Comparison of ENCODE assay signal across 26 cellular contexts in genomic region chr1:81337226-81337625, GRCh38.
"Had no signal": no experiment of that assay in that cellular context is flagged by ENCODE, and none has a peak within 500 bp of the region (broad histone marks: within the 10 kb centered on the region; RNA-seq: fewer than 3 reads in every experiment).

No MANE protein-coding gene starts in this region.

- H3K4me3 ChIP-seq: coronary artery, dorsolateral prefrontal cortex, esophagus squamous epithelium, gastrocnemius medialis, heart right ventricle, left lung, lower lobe of right lung, mucosa of descending colon had no signal

- H3K9me3 ChIP-seq: esophagus squamous epithelium, gastrocnemius medialis, heart right ventricle, lower lobe of right lung, mucosa of descending colon had no signal

- H3K27me3 ChIP-seq: dorsolateral prefrontal cortex, esophagus squamous epithelium, gastrocnemius medialis, heart right ventricle, left lung had no signal

- DNase-seq: dermis blood vessel endothelial cell; dorsolateral prefrontal cortex; effector CD4-positive, alpha-beta T cell; effector memory CD4-positive, alpha-beta T cell; erythroblast; esophagus squamous epithelium; foreskin fibroblast; foreskin melanocyte; gastrocnemius medialis; glutamatergic neuron; head of caudate nucleus; heart right ventricle; hippocampal formation; left cardiac atrium; left lung; left ventricle myocardium superior; lower lobe of right lung; mesenchymal stem cell; mucosa of descending colon had no signal

- ATAC-seq: esophagus mucosa, gastrocnemius medialis, left lung, left ventricle myocardium superior, lower lobe of right lung, mucosa of descending colon had no signal

- H3K4me1 ChIP-seq: esophagus squamous epithelium, gastrocnemius medialis, left lung, lower lobe of right lung had no signal

- FAIRE-seq: colon, endothelial cell of umbilical vein, islet of Langerhans, keratinocyte had no signal

- H3K27ac ChIP-seq: coronary artery, dorsolateral prefrontal cortex, epithelial cell of prostate, esophagus squamous epithelium, gastrocnemius medialis, heart right ventricle, left lung, lower lobe of right lung had no signal

- H3K36me3 ChIP-seq: esophagus squamous epithelium, gastrocnemius medialis, heart right ventricle, left lung, lower lobe of right lung had no signal
